8 cellular contexts compared by ENCODE assay signal in the genomic region with DNA sequence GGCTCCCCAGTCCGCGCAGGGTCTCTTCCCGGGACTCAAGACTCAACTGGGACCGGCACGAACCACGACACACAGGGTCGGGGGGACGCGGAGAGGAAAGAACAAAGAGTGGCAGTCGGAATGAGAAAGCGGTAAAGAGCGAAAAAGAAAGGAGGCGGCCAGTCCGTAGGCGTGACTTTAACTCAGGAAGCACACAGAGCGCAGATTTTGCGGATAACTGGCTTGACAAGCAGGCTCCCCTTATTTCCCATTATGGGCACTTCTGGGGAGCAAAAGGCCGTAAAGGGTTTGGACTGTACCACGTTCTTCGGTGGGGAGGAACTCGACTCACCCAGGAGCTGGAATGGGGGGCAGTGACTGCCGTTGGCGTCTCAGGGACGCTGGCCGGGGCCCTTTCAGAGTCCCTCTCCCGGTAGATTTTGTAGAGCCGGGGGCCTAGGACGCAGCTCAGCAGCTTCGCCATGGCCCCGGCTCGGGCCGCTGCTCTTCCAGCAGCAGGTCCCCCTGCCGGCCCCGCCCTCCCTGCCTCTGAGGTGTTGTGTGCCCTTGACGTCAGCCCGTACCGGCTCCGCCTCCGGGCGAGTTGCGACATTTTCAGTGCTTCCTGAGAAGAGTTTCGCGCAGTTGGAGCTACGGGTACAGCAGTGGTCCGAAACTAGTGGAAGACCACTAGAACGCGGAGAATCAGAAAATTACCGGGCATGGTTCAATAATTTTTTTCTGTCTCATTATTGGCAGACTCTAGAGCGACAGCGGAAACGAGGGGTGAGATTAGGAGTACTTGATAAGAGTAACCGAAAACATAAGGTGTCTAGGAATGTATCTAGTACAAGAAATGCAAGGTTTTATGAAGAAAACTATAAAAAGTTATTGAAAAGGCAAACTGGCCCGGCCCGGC. TPM values are rescaled to one million over a fixed set of nuclear protein-coding genes. Genes with fewer than 3 reads are reported as not detected.
DNase-seq lines count a peak whose midpoint lies in the region; ATAC-seq and TF ChIP-seq lines count a peak whose summit lies in the region.

A gene (minus strand): TSS at position 506 of the 898 bp plus-strand sequence. CDS start 43 bp downstream, at position 463.

- peak within 1 kb of the TSS; percentile 85 for H3K27ac ChIP-seq in VCaP
- peak within 1 kb of the TSS; percentile 98 to 99 for H3K27ac ChIP-seq in breast epithelium
- peak within 1 kb of the TSS; percentile 99 for H3K27ac ChIP-seq in skeletal muscle tissue (ENCODE audit: low read depth, low read length)

- no peak for TF ChIP-seq CTCF in VCaP (conservative IDR thresholded peaks at IDR 0.05)
- peak in 2 of 3 donors; percentile 14 to 26 for TF ChIP-seq CTCF in breast epithelium (IDR thresholded peaks at IDR 0.05)

- H3K36me3 ChIP-seq in breast epithelium = no peaks in the 10 kb centered on the region
- H3K36me3 ChIP-seq in skeletal muscle tissue (ENCODE audit: control insufficient read depth in 3 of 3, insufficient read depth in 3 of 3, low read length in 3 of 3) = peaks cover 15 to 18% (median 18%) of the 10 kb centered on the region in 3 donors

- H3K27me3 ChIP-seq in breast epithelium (no peaks in the 10 kb centered on the region), skeletal muscle tissue (ENCODE audit: control insufficient read depth in 3 of 3, insufficient read depth in 3 of 3, low read length in 3 of 3) (no peaks in the 10 kb centered on the region)

- DNase-seq in 8988T (peak; percentile 95), NCI-H2196 treated with DMSO at 0.1 percent for 48 hours (lab: John Stamatoyannopoulos, UW; ENCODE audit: unreplicated experiment) (peak; percentile 88), breast epithelium (ENCODE audit: low spot score in 2 of 2) (peak; percentile 99)

- TF ChIP-seq POLR2A in breast epithelium (IDR thresholded peaks at IDR 0.05) = peak; percentile 96

- H3K4me3 ChIP-seq in breast epithelium = peak within 1 kb of the TSS; percentile 79 to 90 (median 86)
- H3K4me3 ChIP-seq in iPS-18c (ENCODE audit: insufficient read depth, low read depth, low read length) = peak within 1 kb of the TSS; percentile 92
- H3K4me3 ChIP-seq in skeletal muscle tissue (ENCODE audit: low read length in 3 of 3) = peak within 1 kb of the TSS; percentile 96 to 99 (median 99)

- intact Hi-C loops in breast epithelium (cut with DNase I; ENCODE audit: low total_unique reads) = loop anchor here (1.0 to 10.0 kb wide), 2 partner anchors 15 to 62 kb away; a partner anchor contains a TSS

- H3K9ac ChIP-seq in skeletal muscle tissue (ENCODE audit: low read depth in 1 of 3, low read length in 3 of 3) = peak within 1 kb of the TSS; percentile 97 to 99 (median 99)

- H3K4me1 ChIP-seq in breast epithelium = peaks cover 4 to 17% of the 10 kb centered on the region in 2 donors
- H3K4me1 ChIP-seq in skeletal muscle tissue (ENCODE audit: control insufficient read depth in 3 of 3, insufficient read depth in 3 of 3, low read length in 3 of 3) = peaks cover 16 to 27% (median 17%) of the 10 kb centered on the region in 3 donors

- H3K9me3 ChIP-seq in breast epithelium (no peaks in the 10 kb centered on the region), iPS-18c (ENCODE audit: control insufficient read depth, insufficient read depth, low read length) (no peaks in the 10 kb centered on the region), skeletal muscle tissue (ENCODE audit: control insufficient read depth in 3 of 3, low read length in 3 of 3) (no peaks in the 10 kb centered on the region)

- ATAC-seq in GM18867 (IDR thresholded peaks at IDR 0.05; ENCODE audit: unreplicated experiment) (peak; percentile 89), HG03103 (IDR thresholded peaks at IDR 0.05; ENCODE audit: low read depth, unreplicated experiment) (peak; percentile 85)

RNA-seq across cellular contexts. Expression of the gene that starts here (rescaled TPM):
- 10 to 100 TPM; 42.6 to 62.6 (median 50.5) TPM for total RNA-seq in breast epithelium
- total RNA-seq in skeletal muscle tissue = 50.1 TPM

Comparison
In these comparisons a context has a peak if more than half of its experiments do, and no peak if none do; other contexts are left out.
1. Peak in every context shown above with its lines: DNase-seq, ATAC-seq, H3K4me3 ChIP-seq and H3K27ac ChIP-seq.